Comparison of ENCODE assay signal across 9 cellular contexts in the genomic region with DNA sequence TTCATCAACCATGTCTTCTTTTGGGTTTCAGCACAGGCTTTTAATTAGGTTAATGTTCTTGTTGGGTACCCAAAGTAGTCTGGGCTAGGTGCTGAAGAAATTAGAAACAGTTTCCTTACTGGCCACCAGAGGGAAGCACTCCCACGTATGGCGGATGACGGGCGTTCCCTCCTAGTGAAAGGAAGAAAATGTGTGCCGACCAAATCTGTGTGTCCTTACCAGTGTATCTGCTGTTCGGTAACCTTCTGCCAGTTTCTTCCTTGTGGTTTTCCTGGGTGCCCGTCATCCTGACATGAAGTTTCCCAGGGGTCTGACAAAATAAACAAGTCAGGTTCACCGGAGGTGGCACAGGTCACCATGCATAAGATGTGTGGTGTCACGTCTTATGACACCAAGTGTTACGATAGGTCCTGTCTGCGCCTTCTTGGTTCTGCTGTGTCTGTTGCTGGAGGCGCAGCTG. TPM values are rescaled to one million over a fixed set of nuclear protein-coding genes. Genes with fewer than 3 reads are reported as not detected.
DNase-seq lines count a peak whose midpoint lies in the region; ATAC-seq and TF ChIP-seq lines count a peak whose summit lies in the region.
"Had no signal": no experiment of that assay in that cellular context is flagged by ENCODE, and none has a peak within 500 bp of the region (broad histone marks: within the 10 kb centered on the region; RNA-seq: fewer than 3 reads in every experiment).

No MANE protein-coding gene starts in this region.

- H3K4me1 Mint-ChIP-seq in CD4-positive, alpha-beta T cell (ENCODE audit: low read depth), result peaks cover 8% of the 10 kb centered on the region
- H3K4me1 Mint-ChIP-seq in WTC11, result no peaks in the 10 kb centered on the region

- POLR2A ChIA-PET in CD4-positive, alpha-beta T cell (lab: Charles Lee), result interaction anchor here (1.8 kb wide), 1 partner anchor 51 kb away, joined by 5 read pairs; no protein-coding TSS in a partner anchor
- POLR2A ChIA-PET in WTC11 (lab: Charles Lee), result no interaction called here

- H2AFZ ChIP-seq in mammary epithelial cell (ENCODE audit: low read depth, low read length), result peak overlapping the region; percentile 74

- CTCF ChIA-PET in CD4-positive, alpha-beta T cell (lab: Charles Lee), result interaction anchor here (1.2 to 5.4 kb wide), 3 partner anchors 58 to 281 kb away, joined by 3 to 26 read pairs (median 6); no protein-coding TSS in a partner anchor
- CTCF ChIA-PET in WTC11 (lab: Charles Lee), result interaction anchor here (0.8 to 6.3 kb wide), 10 partner anchors 9 to 154 kb away, joined by 3 to 63 read pairs (median 4); a partner anchor contains a TSS
- CTCF ChIA-PET in mammary epithelial cell (lab: Charles Lee; ENCODE audit: low non-redundant PET), result interaction anchor here (0.6 to 0.9 kb wide), 2 partner anchors 51 to 88 kb away, joined by 3 to 6 read pairs; no protein-coding TSS in a partner anchor

- peak; percentile 98 for ATAC-seq in CD4-positive, alpha-beta T cell (ENCODE audit: poor library complexity)
- ATAC-seq in GM21786 (IDR thresholded peaks at IDR 0.05; ENCODE audit: unreplicated experiment) (peak; percentile 72), WTC11 (peak; percentile 69), HG03571 (IDR thresholded peaks at IDR 0.05; ENCODE audit: unreplicated experiment) (no peak)

- no peaks in the 10 kb centered on the region for H3K79me2 ChIP-seq in mammary epithelial cell (ENCODE audit: insufficient read depth, low read length)

- no peaks in the 10 kb centered on the region for H3K27me3 ChIP-seq in CD4-positive, alpha-beta T cell (ENCODE audit: control insufficient read depth, insufficient read depth, low read length)
- H3K27me3 ChIP-seq in mammary epithelial cell (ENCODE audit: insufficient read depth, low read length), result no peaks in the 10 kb centered on the region

- no peak overlapping the region for H3K4me3 ChIP-seq in mammary epithelial cell (replicated peaks in 1 of 3; ENCODE audit: insufficient read depth in 1 of 3, low read depth in 2 of 3, low read length in 3 of 3)

- peak; percentile 85 for TF ChIP-seq CTCF in CD4-positive, alpha-beta T cell (IDR thresholded peaks at IDR 0.05)
- TF ChIP-seq CTCF in WTC11 (IDR thresholded peaks at IDR 0.05) (peak; percentile 71), mammary epithelial cell (conservative IDR thresholded peaks at IDR 0.05 in 1 of 2, IDR thresholded peaks at IDR 0.05 in 1 of 2; ENCODE audit: extremely low read depth in 1 of 2, insufficient read depth in 1 of 2, low read depth in 1 of 2, low read length in 2 of 2) (peak; percentile 81 to 82)

- dilution Hi-C loops in mammary epithelial cell (cut with HindIII; ENCODE audit: low sequenced_read_pairs), result no loop called here

- H4K20me1 ChIP-seq in mammary epithelial cell (ENCODE audit: insufficient read depth, low read length), result no peaks in the 10 kb centered on the region

- intact Hi-C loops in CD4-positive, alpha-beta T cell (cut with DNase I, micrococcal nuclease), result loop anchor here (1.0 to 5.0 kb wide), 2 partner anchors 51 to 280 kb away; no protein-coding TSS in a partner anchor
- intact Hi-C loops in mammary epithelial cell (cut with micrococcal nuclease), result loop anchor here (1.0 to 5.0 kb wide), 2 partner anchors 58 to 281 kb away; no protein-coding TSS in a partner anchor

- no peak overlapping the region for H3K27ac Mint-ChIP-seq in CD4-positive, alpha-beta T cell
- no peak overlapping the region for H3K27ac Mint-ChIP-seq in WTC11

- H3K4me3 Mint-ChIP-seq in CD4-positive, alpha-beta T cell, result no peak overlapping the region
- H3K4me3 Mint-ChIP-seq in WTC11, result no peak overlapping the region

- no peaks in the 10 kb centered on the region for H3K36me3 ChIP-seq in mammary epithelial cell (ENCODE audit: insufficient read depth, low read length)

- no peaks in the 10 kb centered on the region for H3K4me1 ChIP-seq in mammary epithelial cell (ENCODE audit: insufficient read depth, low read length)

- H3K36me3 Mint-ChIP-seq in CD4-positive, alpha-beta T cell (ENCODE audit: low read depth), result peaks cover 66% of the 10 kb centered on the region
- H3K36me3 Mint-ChIP-seq in WTC11, result peaks cover 26% of the 10 kb centered on the region

- no peak overlapping the region for H3K9ac ChIP-seq in mammary epithelial cell (ENCODE audit: insufficient read depth, low read length)

- no peaks in the 10 kb centered on the region for H3K9me3 Mint-ChIP-seq in CD4-positive, alpha-beta T cell
- H3K9me3 Mint-ChIP-seq in WTC11, result no peaks in the 10 kb centered on the region

- H3K27me3 Mint-ChIP-seq in CD4-positive, alpha-beta T cell, result no peaks in the 10 kb centered on the region
- H3K27me3 Mint-ChIP-seq in WTC11 (ENCODE audit: low read depth), result no peaks in the 10 kb centered on the region; the same call in 1 of the 2 replicates

- peak; percentile 33 to 54 (median 38) for DNase-seq in CD4-positive, alpha-beta T cell
- DNase-seq in NCI-H2171 treated with DMSO at 0.1 percent for 48 hours (lab: John Stamatoyannopoulos, UW) (peak; percentile 65), WTC11 (ENCODE audit: low spot score) (peak; percentile 45), mammary epithelial cell (peak; percentile 33), kidney tubule cell (ENCODE audit: low spot score) (peak; percentile 75)
- peak; percentile 25 to 37 for DNase-seq in stimulated activated CD4-positive, alpha-beta T cell treated with anti-CD3 and anti-CD28 coated beads, Interleukin-2, amount 100 ng/mL, for 48 hours

- H3K27ac ChIP-seq in CD4-positive, alpha-beta T cell (ENCODE audit: low read depth, low read length), result no peak overlapping the region
- no peak overlapping the region for H3K27ac ChIP-seq in mammary epithelial cell (ENCODE audit: insufficient read depth, low read depth, low read length)

- 36% methylated on average over 12 of the region's 12 CpGs for WGBS in mammary epithelial cell (ENCODE audit: low coverage, missing lambda C conversion rate)

- no peaks in the 10 kb centered on the region for H3K9me3 ChIP-seq in CD4-positive, alpha-beta T cell (ENCODE audit: control insufficient read depth, low read length)
- no peaks in the 10 kb centered on the region for H3K9me3 ChIP-seq in mammary epithelial cell (replicated peaks; ENCODE audit: insufficient read depth, low read length)

- no TSS peak for BruUV-seq in mammary epithelial cell (replicated peaks; lab: Mats Ljungman, UMichigan)

- in situ Hi-C loops in mammary epithelial cell (cut with MboI; ENCODE audit: low sequenced_read_pairs in 2 of 2), result no loop called here

- H3K4me2 ChIP-seq in mammary epithelial cell (ENCODE audit: insufficient read depth, low read depth, low read length), result no peak overlapping the region

TF ChIP-seq in WTC11, 78 proteins besides CTCF, POLR2A, EP300 and RAD21 (continues in another document):
- TF ChIP-seq RORB (CRISPR knock-in tag; IDR thresholded peaks at IDR 0.05) (no peak), RELA (CRISPR knock-in tag; IDR thresholded peaks at IDR 0.05; ENCODE audit: borderline replicate concordance) (no peak)
- TF ChIP-seq, protein P1, sequence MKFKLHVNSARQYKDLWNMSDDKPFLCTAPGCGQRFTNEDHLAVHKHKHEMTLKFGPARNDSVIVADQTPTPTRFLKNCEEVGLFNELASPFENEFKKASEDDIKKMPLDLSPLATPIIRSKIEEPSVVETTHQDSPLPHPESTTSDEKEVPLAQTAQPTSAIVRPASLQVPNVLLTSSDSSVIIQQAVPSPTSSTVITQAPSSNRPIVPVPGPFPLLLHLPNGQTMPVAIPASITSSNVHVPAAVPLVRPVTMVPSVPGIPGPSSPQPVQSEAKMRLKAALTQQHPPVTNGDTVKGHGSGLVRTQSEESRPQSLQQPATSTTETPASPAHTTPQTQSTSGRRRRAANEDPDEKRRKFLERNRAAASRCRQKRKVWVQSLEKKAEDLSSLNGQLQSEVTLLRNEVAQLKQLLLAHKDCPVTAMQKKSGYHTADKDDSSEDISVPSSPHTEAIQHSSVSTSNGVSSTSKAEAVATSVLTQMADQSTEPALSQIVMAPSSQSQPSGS (CRISPR knock-in tag; IDR thresholded peaks at IDR 0.05; ENCODE audit: borderline replicate concordance, low read depth), result no peak
- TF ChIP-seq, protein P2, sequence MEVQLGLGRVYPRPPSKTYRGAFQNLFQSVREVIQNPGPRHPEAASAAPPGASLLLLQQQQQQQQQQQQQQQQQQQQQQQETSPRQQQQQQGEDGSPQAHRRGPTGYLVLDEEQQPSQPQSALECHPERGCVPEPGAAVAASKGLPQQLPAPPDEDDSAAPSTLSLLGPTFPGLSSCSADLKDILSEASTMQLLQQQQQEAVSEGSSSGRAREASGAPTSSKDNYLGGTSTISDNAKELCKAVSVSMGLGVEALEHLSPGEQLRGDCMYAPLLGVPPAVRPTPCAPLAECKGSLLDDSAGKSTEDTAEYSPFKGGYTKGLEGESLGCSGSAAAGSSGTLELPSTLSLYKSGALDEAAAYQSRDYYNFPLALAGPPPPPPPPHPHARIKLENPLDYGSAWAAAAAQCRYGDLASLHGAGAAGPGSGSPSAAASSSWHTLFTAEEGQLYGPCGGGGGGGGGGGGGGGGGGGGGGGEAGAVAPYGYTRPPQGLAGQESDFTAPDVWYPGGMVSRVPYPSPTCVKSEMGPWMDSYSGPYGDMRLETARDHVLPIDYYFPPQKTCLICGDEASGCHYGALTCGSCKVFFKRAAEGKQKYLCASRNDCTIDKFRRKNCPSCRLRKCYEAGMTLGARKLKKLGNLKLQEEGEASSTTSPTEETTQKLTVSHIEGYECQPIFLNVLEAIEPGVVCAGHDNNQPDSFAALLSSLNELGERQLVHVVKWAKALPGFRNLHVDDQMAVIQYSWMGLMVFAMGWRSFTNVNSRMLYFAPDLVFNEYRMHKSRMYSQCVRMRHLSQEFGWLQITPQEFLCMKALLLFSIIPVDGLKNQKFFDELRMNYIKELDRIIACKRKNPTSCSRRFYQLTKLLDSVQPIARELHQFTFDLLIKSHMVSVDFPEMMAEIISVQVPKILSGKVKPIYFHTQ (CRISPR knock-in tag; IDR thresholded peaks at IDR 0.05), result no peak

RNA-seq across cellular contexts. Expression of a gene that starts 6.0 kb away (rescaled TPM):
- not detected for total RNA-seq in CD4-positive, alpha-beta T cell
- total RNA-seq in WTC11 (2021) (0.28 TPM in 1 of 3 replicates, not detected in the others), mammary epithelial cell (under 1 TPM in 1 of 2 donors, not detected in 1; 0.33 TPM)
- not detected for polyA plus RNA-seq in mammary epithelial cell
- polyA minus RNA-seq in mammary epithelial cell, result not detected
- total RNA-seq: temporal lobe had no signal

RNA-seq across cellular contexts. Expression of a gene that starts 45.0 kb away (rescaled TPM):
- total RNA-seq in CD4-positive, alpha-beta T cell, result 1 to 10 TPM; 4.6 to 5.5 TPM
- total RNA-seq in WTC11 (2021) (8.6 to 10.7 TPM (median 9.3 TPM) in 3 replicates), mammary epithelial cell (1 to 10 TPM; 7.3 to 7.6 TPM)
- polyA plus RNA-seq in mammary epithelial cell, result 5.3 TPM
- polyA minus RNA-seq in mammary epithelial cell, result 6.6 TPM
